1 cellular context compared by ENCODE assay signal in genomic region chr2:214052235-214052634, GRCh38.
TF ChIP-seq lines count a peak whose summit lies in the region.

No MANE protein-coding gene starts in this region.

TF ChIP-seq in neural cell, 6 proteins besides CTCF, POLR2A, EP300 and RAD21 (continued from another document):
- no peak for TF ChIP-seq MXI1 (conservative IDR thresholded peaks at IDR 0.05; ENCODE audit: poor library complexity, severe bottlenecking)
